In the genomic region with DNA sequence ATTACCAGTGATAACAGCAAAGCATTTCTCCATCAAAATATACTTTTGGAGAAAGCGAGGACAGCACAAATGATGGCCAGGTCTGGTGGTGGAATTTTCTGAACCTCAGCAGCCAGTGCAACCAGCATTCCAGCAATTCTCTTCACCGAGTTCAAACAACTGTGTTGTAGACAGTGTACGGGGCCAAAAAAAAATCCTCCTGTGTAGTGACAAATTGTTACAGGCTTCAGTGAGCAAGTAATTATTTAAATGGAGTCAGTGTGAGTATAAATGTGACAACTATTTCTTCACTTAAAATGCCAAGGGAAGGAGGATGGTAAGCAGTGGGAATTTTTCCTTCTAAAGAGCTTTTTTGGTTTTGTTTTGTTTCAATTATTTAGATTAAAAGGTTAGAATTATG, we compare ENCODE assay signal across 17 cellular contexts.
DNase-seq lines count a peak whose midpoint lies in the region; ATAC-seq and TF ChIP-seq lines count a peak whose summit lies in the region.
"Had no signal": no experiment of that assay in that cellular context is flagged by ENCODE, and none has a peak within 500 bp of the region (broad histone marks: within the 10 kb centered on the region; RNA-seq: fewer than 3 reads in every experiment).

No MANE protein-coding gene starts in this region.

- H3K4me3 Mint-ChIP-seq in glutamatergic neuron (ENCODE audit: unreplicated experiment): peak overlapping the region; percentile 27
- H3K4me3 Mint-ChIP-seq: CD8-positive, alpha-beta T cell had no signal

- in situ Hi-C loops in G401 (cut with HindIII; ENCODE audit: low sequenced_read_pairs): no loop called here

- ATAC-seq in HG03442 (IDR thresholded peaks at IDR 0.05; ENCODE audit: unreplicated experiment) (no peak), GM19397 (IDR thresholded peaks at IDR 0.05; ENCODE audit: unreplicated experiment) (no peak), GM19035 (IDR thresholded peaks at IDR 0.05; ENCODE audit: unreplicated experiment) (no peak)
- ATAC-seq: CD8-positive, alpha-beta T cell had no signal

- peaks cover 47% of the 10 kb centered on the region for H3K4me1 Mint-ChIP-seq in glutamatergic neuron (ENCODE audit: low read depth, unreplicated experiment)

- DNase-seq in G401 (ENCODE audit: low spot score) (peak; percentile 51), NCI-H1694 treated with DMSO at 0.1 percent for 48 hours (lab: John Stamatoyannopoulos, UW) (peak; percentile 24), glutamatergic neuron (no peak), renal cortical epithelial cell (ENCODE audit: low read depth) (peak; percentile 66), activated gamma-delta T cell (lab: John Stamatoyannopoulos, UW) (no peak)
- DNase-seq: Calu3; CD8-positive, alpha-beta T cell; DMS53; KBM-7; NCI-H1105; NCI-H510A; NCI-H774; PC-9; SIG-M5 had no signal

- H3K9me3 Mint-ChIP-seq in glutamatergic neuron (ENCODE audit: unreplicated experiment): peaks cover 2% of the 10 kb centered on the region
- H3K9me3 Mint-ChIP-seq: CD8-positive, alpha-beta T cell had no signal

- peaks cover 2% of the 10 kb centered on the region for H3K27me3 Mint-ChIP-seq in glutamatergic neuron (ENCODE audit: unreplicated experiment)

- peak overlapping the region; percentile 43 for H3K27ac Mint-ChIP-seq in glutamatergic neuron (ENCODE audit: unreplicated experiment)
- H3K27ac Mint-ChIP-seq: CD8-positive, alpha-beta T cell had no signal

- no peaks in the 10 kb centered on the region for H3K36me3 Mint-ChIP-seq in glutamatergic neuron (ENCODE audit: unreplicated experiment)

- TF ChIP-seq CTCF in glutamatergic neuron (IDR thresholded peaks at IDR 0.05; ENCODE audit: partially characterized antibody, unreplicated experiment): no peak

Comparison
In these comparisons a context has a peak if more than half of its experiments do, and no peak if none do; other contexts are left out.
1. DNase-seq: peak in G401 (single experiment), NCI-H1694 treated with DMSO at 0.1 percent for 48 hours (single experiment) and renal cortical epithelial cell (single experiment); none in glutamatergic neuron (single experiment) and activated gamma-delta T cell (single experiment).